Comparison of ENCODE assay signal across 1 cellular context in the genomic region with DNA sequence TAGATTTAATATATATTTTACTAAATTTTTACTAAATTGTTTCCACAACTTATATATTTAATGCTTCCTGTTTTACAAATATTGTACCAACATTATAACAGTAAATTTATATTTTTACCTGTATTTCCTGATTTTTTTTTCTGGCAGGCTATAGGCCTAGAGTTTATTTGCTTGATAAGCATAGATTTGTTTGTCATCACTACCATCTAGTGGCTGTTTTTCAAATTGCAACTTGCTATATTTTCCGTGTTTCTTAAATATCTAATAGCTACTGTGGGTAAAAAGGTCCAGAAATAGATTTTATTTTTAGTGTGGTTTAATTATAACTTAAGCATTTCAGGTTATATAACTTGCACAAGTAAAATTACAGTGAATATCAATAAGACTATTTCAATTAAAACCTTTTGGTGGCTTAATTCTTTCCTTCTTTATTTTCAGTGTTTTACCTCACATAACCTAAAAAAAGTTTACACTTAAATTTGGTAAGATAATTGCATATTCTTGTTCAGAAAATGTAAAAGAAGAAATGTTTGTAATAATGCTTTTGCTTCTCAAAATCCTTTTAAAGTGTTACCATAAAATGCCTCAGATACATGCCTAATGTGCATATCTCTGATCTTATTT.
TF ChIP-seq lines count a peak whose summit lies in the region.

No MANE protein-coding gene starts in this region.

TF ChIP-seq in A549, 52 proteins besides CTCF, POLR2A, EP300 and RAD21 (continued from another document):
- TF ChIP-seq, protein P1, sequence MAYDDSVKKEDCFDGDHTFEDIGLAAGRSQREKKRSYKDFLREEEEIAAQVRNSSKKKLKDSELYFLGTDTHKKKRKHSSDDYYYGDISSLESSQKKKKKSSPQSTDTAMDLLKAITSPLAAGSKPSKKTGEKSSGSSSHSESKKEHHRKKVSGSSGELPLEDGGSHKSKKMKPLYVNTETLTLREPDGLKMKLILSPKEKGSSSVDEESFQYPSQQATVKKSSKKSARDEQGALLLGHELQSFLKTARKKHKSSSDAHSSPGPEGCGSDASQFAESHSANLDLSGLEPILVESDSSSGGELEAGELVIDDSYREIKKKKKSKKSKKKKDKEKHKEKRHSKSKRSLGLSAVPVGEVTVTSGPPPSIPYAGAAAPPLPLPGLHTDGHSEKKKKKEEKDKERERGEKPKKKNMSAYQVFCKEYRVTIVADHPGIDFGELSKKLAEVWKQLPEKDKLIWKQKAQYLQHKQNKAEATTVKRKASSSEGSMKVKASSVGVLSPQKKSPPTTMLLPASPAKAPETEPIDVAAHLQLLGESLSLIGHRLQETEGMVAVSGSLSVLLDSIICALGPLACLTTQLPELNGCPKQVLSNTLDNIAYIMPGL (CRISPR knock-in tag; IDR thresholded peaks at IDR 0.05; ENCODE audit: borderline replicate concordance) = no peak
- TF ChIP-seq MAZ (IDR thresholded peaks at IDR 0.05; ENCODE audit: borderline replicate concordance, low read depth, low read length) = no peak
